Comparison of ENCODE assay signal across 1 cellular context in genomic region chr4:1854752-1855151, GRCh38.
TF ChIP-seq lines count a peak whose summit lies in the region.

No MANE protein-coding gene starts in this region.

TF ChIP-seq in GM12878, 131 proteins besides CTCF, POLR2A, EP300 and RAD21 (continued from another document):
- TF ChIP-seq ZBTB4 (CRISPR knock-in tag; IDR thresholded peaks at IDR 0.05) (no peak), POU2F2 (IDR thresholded peaks at IDR 0.05; ENCODE audit: borderline replicate concordance, low read depth, low read length) (no peak), TARDBP (IDR thresholded peaks at IDR 0.05; ENCODE audit: borderline replicate concordance) (no peak), PRDM15 (CRISPR knock-in tag; IDR thresholded peaks at IDR 0.05) (no peak), CHD1 (IDR thresholded peaks at IDR 0.05; ENCODE audit: low read depth, low read length) (no peak), SREBF1 (IDR thresholded peaks at IDR 0.05; ENCODE audit: low read length) (no peak), CHD4 (IDR thresholded peaks at IDR 0.05) (no peak), RAD51 (IDR thresholded peaks at IDR 0.05) (no peak), CBX3 (IDR thresholded peaks at IDR 0.05; ENCODE audit: borderline replicate concordance, low read depth) (no peak), RFX5 (IDR thresholded peaks at IDR 0.05; ENCODE audit: low read depth, low read length) (no peak), ESRRA (IDR thresholded peaks at IDR 0.05; ENCODE audit: low read length) (no peak), YY1 (IDR thresholded peaks at IDR 0.05; ENCODE audit: low read depth, low read length) (no peak), MXI1 (IDR thresholded peaks at IDR 0.05; ENCODE audit: low read depth, low read length) (no peak), BMI1 (IDR thresholded peaks at IDR 0.05; ENCODE audit: borderline replicate concordance) (no peak), CEBPB (IDR thresholded peaks at IDR 0.05; ENCODE audit: borderline replicate concordance in 1 of 2, low read depth in 2 of 2, low read length in 2 of 2) (no peak), MEF2B (IDR thresholded peaks at IDR 0.05; ENCODE audit: partially characterized antibody, poor library complexity, severe bottlenecking) (no peak)
- TF ChIP-seq, protein P1, sequence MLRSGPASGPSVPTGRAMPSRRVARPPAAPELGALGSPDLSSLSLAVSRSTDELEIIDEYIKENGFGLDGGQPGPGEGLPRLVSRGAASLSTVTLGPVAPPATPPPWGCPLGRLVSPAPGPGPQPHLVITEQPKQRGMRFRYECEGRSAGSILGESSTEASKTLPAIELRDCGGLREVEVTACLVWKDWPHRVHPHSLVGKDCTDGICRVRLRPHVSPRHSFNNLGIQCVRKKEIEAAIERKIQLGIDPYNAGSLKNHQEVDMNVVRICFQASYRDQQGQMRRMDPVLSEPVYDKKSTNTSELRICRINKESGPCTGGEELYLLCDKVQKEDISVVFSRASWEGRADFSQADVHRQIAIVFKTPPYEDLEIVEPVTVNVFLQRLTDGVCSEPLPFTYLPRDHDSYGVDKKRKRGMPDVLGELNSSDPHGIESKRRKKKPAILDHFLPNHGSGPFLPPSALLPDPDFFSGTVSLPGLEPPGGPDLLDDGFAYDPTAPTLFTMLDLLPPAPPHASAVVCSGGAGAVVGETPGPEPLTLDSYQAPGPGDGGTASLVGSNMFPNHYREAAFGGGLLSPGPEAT (IDR thresholded peaks at IDR 0.05; ENCODE audit: low read depth), result no peak
- TF ChIP-seq, protein P2, sequence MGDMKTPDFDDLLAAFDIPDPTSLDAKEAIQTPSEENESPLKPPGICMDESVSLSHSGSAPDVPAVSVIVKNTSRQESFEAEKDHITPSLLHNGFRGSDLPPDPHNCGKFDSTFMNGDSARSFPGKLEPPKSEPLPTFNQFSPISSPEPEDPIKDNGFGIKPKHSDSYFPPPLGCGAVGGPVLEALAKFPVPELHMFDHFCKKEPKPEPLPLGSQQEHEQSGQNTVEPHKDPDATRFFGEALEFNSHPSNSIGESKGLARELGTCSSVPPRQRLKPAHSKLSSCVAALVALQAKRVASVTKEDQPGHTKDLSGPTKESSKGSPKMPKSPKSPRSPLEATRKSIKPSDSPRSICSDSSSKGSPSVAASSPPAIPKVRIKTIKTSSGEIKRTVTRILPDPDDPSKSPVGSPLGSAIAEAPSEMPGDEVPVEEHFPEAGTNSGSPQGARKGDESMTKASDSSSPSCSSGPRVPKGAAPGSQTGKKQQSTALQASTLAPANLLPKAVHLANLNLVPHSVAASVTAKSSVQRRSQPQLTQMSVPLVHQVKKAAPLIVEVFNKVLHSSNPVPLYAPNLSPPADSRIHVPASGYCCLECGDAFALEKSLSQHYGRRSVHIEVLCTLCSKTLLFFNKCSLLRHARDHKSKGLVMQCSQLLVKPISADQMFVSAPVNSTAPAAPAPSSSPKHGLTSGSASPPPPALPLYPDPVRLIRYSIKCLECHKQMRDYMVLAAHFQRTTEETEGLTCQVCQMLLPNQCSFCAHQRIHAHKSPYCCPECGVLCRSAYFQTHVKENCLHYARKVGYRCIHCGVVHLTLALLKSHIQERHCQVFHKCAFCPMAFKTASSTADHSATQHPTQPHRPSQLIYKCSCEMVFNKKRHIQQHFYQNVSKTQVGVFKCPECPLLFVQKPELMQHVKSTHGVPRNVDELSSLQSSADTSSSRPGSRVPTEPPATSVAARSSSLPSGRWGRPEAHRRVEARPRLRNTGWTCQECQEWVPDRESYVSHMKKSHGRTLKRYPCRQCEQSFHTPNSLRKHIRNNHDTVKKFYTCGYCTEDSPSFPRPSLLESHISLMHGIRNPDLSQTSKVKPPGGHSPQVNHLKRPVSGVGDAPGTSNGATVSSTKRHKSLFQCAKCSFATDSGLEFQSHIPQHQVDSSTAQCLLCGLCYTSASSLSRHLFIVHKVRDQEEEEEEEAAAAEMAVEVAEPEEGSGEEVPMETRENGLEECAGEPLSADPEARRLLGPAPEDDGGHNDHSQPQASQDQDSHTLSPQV (IDR thresholded peaks at IDR 0.05), result no peak
- TF ChIP-seq, protein P3, sequence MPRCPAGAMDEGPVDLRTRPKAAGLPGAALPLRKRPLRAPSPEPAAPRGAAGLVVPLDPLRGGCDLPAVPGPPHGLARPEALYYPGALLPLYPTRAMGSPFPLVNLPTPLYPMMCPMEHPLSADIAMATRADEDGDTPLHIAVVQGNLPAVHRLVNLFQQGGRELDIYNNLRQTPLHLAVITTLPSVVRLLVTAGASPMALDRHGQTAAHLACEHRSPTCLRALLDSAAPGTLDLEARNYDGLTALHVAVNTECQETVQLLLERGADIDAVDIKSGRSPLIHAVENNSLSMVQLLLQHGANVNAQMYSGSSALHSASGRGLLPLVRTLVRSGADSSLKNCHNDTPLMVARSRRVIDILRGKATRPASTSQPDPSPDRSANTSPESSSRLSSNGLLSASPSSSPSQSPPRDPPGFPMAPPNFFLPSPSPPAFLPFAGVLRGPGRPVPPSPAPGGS (IDR thresholded peaks at IDR 0.05; ENCODE audit: borderline replicate concordance, insufficient read depth, low read depth, low read length, poor library complexity, severe bottlenecking), result no peak
